16 cellular contexts compared by ENCODE assay signal in genomic region chr10:96415896-96416554, GRCh38. TPM values are rescaled to one million over a fixed set of nuclear protein-coding genes. Genes with fewer than 3 reads are reported as not detected.
DNase-seq lines count a peak whose midpoint lies in the region; TF ChIP-seq lines count a peak whose summit lies in the region.
"Had no signal": no experiment of that assay in that cellular context is flagged by ENCODE, and none has a peak within 500 bp of the region (broad histone marks: within the 10 kb centered on the region; RNA-seq: fewer than 3 reads in every experiment).

No MANE protein-coding gene starts in this region.

- peak overlapping the region; percentile 0; the same call in 1 of the 2 replicates for H2AFZ ChIP-seq in KMS-11 (ENCODE audit: low read depth)
- H2AFZ ChIP-seq: GM23248 had no signal

- in situ Hi-C loops in ACHN (cut with HindIII; ENCODE audit: low pct_ligation_motif_present, low pct_unique_long_range_greater_than_20kb, low sequenced_read_pairs) (no loop called here), astrocyte of the cerebellum (cut with HindIII; ENCODE audit: low sequenced_read_pairs) (no loop called here)

- peaks cover 10% of the 10 kb centered on the region for H3K4me1 Mint-ChIP-seq in chondrocyte (ENCODE audit: low read depth)

- no peaks in the 10 kb centered on the region for H3K9me3 Mint-ChIP-seq in chondrocyte (ENCODE audit: low read depth)

- no peaks in the 10 kb centered on the region for H4K20me1 ChIP-seq in KMS-11 (ENCODE audit: insufficient read depth)

- POLR2A ChIA-PET in A673 (lab: Charles Lee; ENCODE audit: low non-redundant PET): no interaction called here

- peak overlapping the region; percentile 54 for H3K4me2 ChIP-seq in KMS-11

- BruUV-seq in A673 (replicated peaks; lab: Mats Ljungman, UMichigan): no TSS peak

- H3K27me3 ChIP-seq in KMS-11 (ENCODE audit: insufficient read depth, low read depth) (no peaks in the 10 kb centered on the region), A673 (replicated peaks; ENCODE audit: insufficient read depth, low read depth, low read length, poor library complexity) (peaks cover 22% of the 10 kb centered on the region)

- H3K4me3 Mint-ChIP-seq in chondrocyte (ENCODE audit: unreplicated experiment): no peak overlapping the region

- H3K27me3 Mint-ChIP-seq in chondrocyte (ENCODE audit: low read depth): no peaks in the 10 kb centered on the region

- H3K36me3 ChIP-seq in KMS-11 (ENCODE audit: insufficient read depth) (no peaks in the 10 kb centered on the region), A673 (ENCODE audit: insufficient read depth, low read length, poor library complexity, severe bottlenecking) (no peaks in the 10 kb centered on the region)

- intact Hi-C loops in A673 (cut with micrococcal nuclease; ENCODE audit: unreplicated experiment): no loop called here

- H3K27ac ChIP-seq in KMS-11 (peak overlapping the region; percentile 19; the same call in 1 of the 2 replicates), A673 (ENCODE audit: low read depth, low read length, poor library complexity, severe bottlenecking) (no peak overlapping the region)
- H3K27ac ChIP-seq: GM23248, HL-60 had no signal

- CTCF ChIA-PET in A673 (lab: Charles Lee): no interaction called here

- TF ChIP-seq CTCF in KMS-11 (conservative IDR thresholded peaks at IDR 0.05; ENCODE audit: low read depth, low read length): no peak
- TF ChIP-seq CTCF in astrocyte of the cerebellum (IDR thresholded peaks at IDR 0.05; ENCODE audit: low read depth, low read length, missing control alignments): no peak
- TF ChIP-seq CTCF in A673 (conservative IDR thresholded peaks at IDR 0.05; ENCODE audit: low read depth, low read length): no peak
- no peak for TF ChIP-seq CTCF in chondrocyte (IDR thresholded peaks at IDR 0.05)

- H3K4me3 ChIP-seq in KMS-11 (IDR thresholded peaks at IDR 0.05; ENCODE audit: insufficient read depth, low read depth, low read length) (no peak overlapping the region), astrocyte of the cerebellum (ENCODE audit: low read depth, low read length) (no peak overlapping the region), A673 (ENCODE audit: low read depth, low read length, poor library complexity, severe bottlenecking) (no peak overlapping the region)
- H3K4me3 ChIP-seq: GM23248 had no signal

- peak; percentile 20 for DNase-seq in ACHN
- peak; percentile 62 for DNase-seq in astrocyte of the cerebellum (ENCODE audit: low read depth)
- DNase-seq in kidney glomerular epithelial cell (lab: John Stamatoyannopoulos, UW): peak; percentile 76
- no peak for DNase-seq in DMS 273 (lab: John Stamatoyannopoulos, UW; ENCODE audit: unreplicated experiment)
- DNase-seq in A673 (ENCODE audit: low spot score): no peak
- no peak for DNase-seq in chondrocyte (ENCODE audit: low spot score)
- DNase-seq in activated gamma-delta T cell treated with Interleukin-2 at 50 U/mL for 16 hours: no peak
- DNase-seq: COR-L47; GM23248; NCI-H1092 treated with DMSO at 0.1 percent for 48 hours; stimulated activated CD4-positive, alpha-beta T cell treated with anti-CD3 and anti-CD28 coated beads, Interleukin-1b, Interleukin-23, amount 100 ng/mL, for 48 hours; SW 1271 had no signal

- H3K9ac ChIP-seq in KMS-11: no peak overlapping the region; the same call in 1 of the 2 replicates
- H3K9ac ChIP-seq: GM23248 had no signal

- no peak overlapping the region for H3K27ac Mint-ChIP-seq in chondrocyte (ENCODE audit: unreplicated experiment)

- H3K4me1 ChIP-seq in KMS-11 (ENCODE audit: low read depth, poor library complexity, severe bottlenecking): peaks cover 31% of the 10 kb centered on the region
- peaks cover 5% of the 10 kb centered on the region for H3K4me1 ChIP-seq in A673 (ENCODE audit: insufficient read depth, low read length, poor library complexity, severe bottlenecking)

- no peaks in the 10 kb centered on the region for H3K79me2 ChIP-seq in KMS-11 (ENCODE audit: insufficient read depth, low read depth)

- H3K36me3 Mint-ChIP-seq in chondrocyte (ENCODE audit: low read depth): no peaks in the 10 kb centered on the region

- no peaks in the 10 kb centered on the region for H3K9me3 ChIP-seq in A673 (ENCODE audit: low read depth, low read length, poor library complexity, severe bottlenecking)

RNA-seq across cellular contexts. Expression of gene OPALIN, which starts 57.2 kb away (rescaled TPM):
- total RNA-seq in A673 (2021) (not detected in 2 replicates), chondrocyte (not detected in 3 replicates)
- total RNA-seq: GM23248, left colon, sciatic nerve had no signal

Comparison
In these comparisons a context has a peak if more than half of its experiments do, and no peak if none do; other contexts are left out.
1. DNase-seq: peak in ACHN (single experiment), astrocyte of the cerebellum (single experiment) and kidney glomerular epithelial cell (single experiment); none in DMS 273 (single experiment), A673 (single experiment), chondrocyte (single experiment) and activated gamma-delta T cell treated with Interleukin-2 at 50 U/mL for 16 hours (single experiment).